ENCODE assay signal across 8 cellular contexts in the genomic region with DNA sequence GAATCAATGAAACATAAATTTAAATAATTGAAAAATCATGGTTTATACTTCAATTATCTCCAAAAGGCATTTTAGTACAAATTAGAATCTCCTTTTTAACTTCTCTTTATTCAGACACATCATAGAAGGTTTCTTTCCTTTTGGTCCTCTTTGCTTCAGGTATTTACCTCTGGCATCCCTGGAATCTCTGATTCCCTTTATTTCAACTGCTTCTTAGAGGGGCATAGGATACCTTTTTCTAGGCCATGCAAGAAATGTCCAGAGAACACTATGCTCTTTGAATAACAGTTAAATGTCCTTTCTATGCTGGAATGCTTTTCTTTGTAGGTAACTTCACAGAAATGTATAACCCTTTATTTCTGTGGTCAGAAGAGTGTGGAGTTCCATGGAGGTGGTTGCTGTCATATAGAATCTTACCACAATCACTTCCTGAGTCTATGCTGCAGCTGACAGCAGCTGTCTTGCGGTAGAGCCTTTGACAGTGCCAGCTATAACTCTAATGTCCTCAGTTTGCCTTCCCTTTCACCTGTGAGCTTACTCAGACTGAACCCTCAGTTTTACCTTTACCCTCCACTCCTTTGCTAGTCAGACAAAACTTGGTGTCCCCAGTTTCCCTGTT. TPM values are rescaled to one million over a fixed set of nuclear protein-coding genes. Genes with fewer than 3 reads are reported as not detected.
DNase-seq lines count a peak whose midpoint lies in the region; ATAC-seq, FAIRE-seq and TF ChIP-seq lines count a peak whose summit lies in the region.

No MANE protein-coding gene starts in this region.

- ATAC-seq in GM18511 (IDR thresholded peaks at IDR 0.05; ENCODE audit: unreplicated experiment) (peak; percentile 99), GM21717 (IDR thresholded peaks at IDR 0.05; ENCODE audit: unreplicated experiment) (peak; percentile 95), gastroesophageal sphincter (no peak), HepG2 (no peak)

- intact Hi-C loops in HepG2 (cut with micrococcal nuclease; ENCODE audit: unreplicated experiment) = no loop called here

- TF ChIP-seq RAD21 in HepG2 (CRISPR knock-in tag; IDR thresholded peaks at IDR 0.05) = no peak

- H2AFZ ChIP-seq in HepG2 (ENCODE audit: low read length) = no peak overlapping the region

- DNase-seq in HT1080 (ENCODE audit: low read depth) (peak; percentile 74), C1 segment of cervical spinal cord (lab: John Stamatoyannopoulos, UW) (no peak), 8988T (no peak), HepG2 (ENCODE audit: low spot score) (no peak), kidney glomerular epithelial cell (lab: John Stamatoyannopoulos, UW) (no peak)

- no peak for FAIRE-seq in HepG2 (lab: Jason Lieb, UNC)

- TF ChIP-seq EP300 in gastroesophageal sphincter (IDR thresholded peaks at IDR 0.05) (no peak), HepG2 (IDR thresholded peaks at IDR 0.05; ENCODE audit: low read depth in 2 of 2, low read length in 2 of 2) (no peak), HepG2 (CRISPR knock-in tag; IDR thresholded peaks at IDR 0.05; ENCODE audit: borderline replicate concordance) (no peak)

- H3K9me3 ChIP-seq in gastroesophageal sphincter (no peaks in the 10 kb centered on the region), HepG2 (ENCODE audit: low read length) (no peaks in the 10 kb centered on the region)

- TF ChIP-seq CTCF in gastroesophageal sphincter (IDR thresholded peaks at IDR 0.05) = no peak
- no peak for TF ChIP-seq CTCF in HepG2 (CRISPR knock-in tag; IDR thresholded peaks at IDR 0.05)

- WGBS in gastroesophageal sphincter (ENCODE audit: low coverage in 1 of 2), 2 donors = 40 to 82% methylated on average over 1 of the region's 1 CpG
- 47% methylated on average over 1 of the region's 1 CpG for WGBS in HepG2 (ENCODE audit: low lambda C conversion rate)

- POLR2A ChIA-PET in HepG2 (lab: Yijun Ruan, JAX) = no interaction called here

- peak overlapping the region in 3 of 4 donors; percentile 55 to 83 (median 59) for H3K27ac ChIP-seq in gastroesophageal sphincter
- no peak overlapping the region for H3K27ac ChIP-seq in HepG2 (ENCODE audit: extremely low read length, insufficient read depth, low read length)

- no peaks in the 10 kb centered on the region for H4K20me1 ChIP-seq in HepG2 (ENCODE audit: insufficient read depth, low read length)

- H3K27me3 ChIP-seq in gastroesophageal sphincter (no peaks in the 10 kb centered on the region), HepG2 (ENCODE audit: control insufficient read depth in 1 of 2, insufficient read depth in 2 of 2, low read length in 2 of 2) (peaks cover 0 to 3% of the 10 kb centered on the region in 2 experiments; a peak in 2 of 5 replicates)

- H3K4me3 ChIP-seq in gastroesophageal sphincter (no peak overlapping the region), HepG2 (replicated peaks in 1 of 3; ENCODE audit: insufficient read depth in 1 of 3, low read depth in 2 of 3, low read length in 3 of 3) (no peak overlapping the region)

- no peak overlapping the region for H3K4me2 ChIP-seq in HepG2 (ENCODE audit: low read depth, low read length)

- in situ Hi-C loops in HepG2 (cut with HindIII; ENCODE audit: extremely low pct_ligation_motif_present, low pct_unique_long_range_greater_than_20kb) = no loop called here

- CTCF ChIA-PET in HepG2 (lab: Yijun Ruan, JAX; ENCODE audit: low intra/inter-chr PET ratio, low total read pairs) = no interaction called here

- peaks cover 0 to 23% (median 0%) of the 10 kb centered on the region in 3 donors for H3K4me1 ChIP-seq in gastroesophageal sphincter
- no peaks in the 10 kb centered on the region for H3K4me1 ChIP-seq in HepG2 (ENCODE audit: insufficient read depth, low read length)

- no TSS peak for BruUV-seq in HepG2 (replicated peaks; lab: Mats Ljungman, UMichigan)

- H3K9ac ChIP-seq in HepG2 (ENCODE audit: insufficient read depth, low read depth, low read length) = no peak overlapping the region

- TF ChIP-seq POLR2A in gastroesophageal sphincter (IDR thresholded peaks at IDR 0.05) (no peak), HepG2 (IDR thresholded peaks at IDR 0.05; ENCODE audit: insufficient read depth in 1 of 2, low read depth in 2 of 2, low read length in 2 of 2) (no peak)

- H3K36me3 ChIP-seq in gastroesophageal sphincter = no peaks in the 10 kb centered on the region
- no peaks in the 10 kb centered on the region for H3K36me3 ChIP-seq in HepG2 (replicated peaks in 1 of 2; ENCODE audit: control insufficient read depth in 1 of 2, insufficient read depth in 2 of 2, low read length in 2 of 2)

- no peaks in the 10 kb centered on the region for H3K79me2 ChIP-seq in HepG2 (ENCODE audit: insufficient read depth, low read length)

TF ChIP-seq in HepG2, 621 proteins besides CTCF, POLR2A, EP300 and RAD21 (continues in another document):
- no peak for TF ChIP-seq ZNF12 (CRISPR knock-in tag; IDR thresholded peaks at IDR 0.05)
- TF ChIP-seq, protein P1, sequence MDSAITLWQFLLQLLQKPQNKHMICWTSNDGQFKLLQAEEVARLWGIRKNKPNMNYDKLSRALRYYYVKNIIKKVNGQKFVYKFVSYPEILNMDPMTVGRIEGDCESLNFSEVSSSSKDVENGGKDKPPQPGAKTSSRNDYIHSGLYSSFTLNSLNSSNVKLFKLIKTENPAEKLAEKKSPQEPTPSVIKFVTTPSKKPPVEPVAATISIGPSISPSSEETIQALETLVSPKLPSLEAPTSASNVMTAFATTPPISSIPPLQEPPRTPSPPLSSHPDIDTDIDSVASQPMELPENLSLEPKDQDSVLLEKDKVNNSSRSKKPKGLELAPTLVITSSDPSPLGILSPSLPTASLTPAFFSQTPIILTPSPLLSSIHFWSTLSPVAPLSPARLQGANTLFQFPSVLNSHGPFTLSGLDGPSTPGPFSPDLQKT (CRISPR knock-in tag; IDR thresholded peaks at IDR 0.05; ENCODE audit: borderline replicate concordance) = no peak
- TF ChIP-seq HIVEP1 (CRISPR knock-in tag; IDR thresholded peaks at IDR 0.05) = no peak
- no peak for TF ChIP-seq GTF2F1 (IDR thresholded peaks at IDR 0.05; ENCODE audit: low read length)
- TF ChIP-seq TRAFD1 (CRISPR knock-in tag; IDR thresholded peaks at IDR 0.05; ENCODE audit: borderline replicate concordance) = no peak
- no peak for TF ChIP-seq SYNCRIP (IDR thresholded peaks at IDR 0.05; ENCODE audit: insufficient read depth, low read depth, low read length)
- no peak for TF ChIP-seq HOMEZ (CRISPR knock-in tag; IDR thresholded peaks at IDR 0.05; ENCODE audit: low read depth)
- no peak for TF ChIP-seq XRCC5 (optimal IDR thresholded peaks at IDR 0.05; ENCODE audit: low read length)
- no peak for TF ChIP-seq EEA1 (CRISPR knock-in tag; IDR thresholded peaks at IDR 0.05; ENCODE audit: borderline replicate concordance)

RNA-seq across cellular contexts. Expression of gene LAMC2, which starts 8.6 kb away (rescaled TPM):
- 55.4 and 58.8 TPM in 2 replicates for total RNA-seq in HT1080 (2014; rRNA removed; shearing (Covaris generic))
- polyA plus RNA-seq in HT1080 (2015; cell fraction: cytosol; rRNA removed) = 45.1 and 51.7 TPM in 2 replicates
- polyA plus RNA-seq in HT1080 (2015; cell fraction: nucleus; rRNA removed) = 176 and 187 TPM in 2 replicates
- total RNA-seq in gastroesophageal sphincter (10 to 100 TPM; 10.2 to 43.4 (median 18.4) TPM), HepG2 (2016; rRNA removed; fragmentation: Illumina TruSeq; extraction: Trizol) (not detected in 2 replicates)
- total RNA-seq in HepG2 (2016; cell fraction: cytosol; rRNA removed; fragmentation: Illumina TruSeq; extraction: Trizol; ENCODE audit: low read depth) = not detected in 2 replicates
- total RNA-seq in HepG2 (2016; cell fraction: insoluble cytoplasmic fraction; rRNA removed; fragmentation: Illumina TruSeq; extraction: Trizol) = not detected in 2 replicates
- not detected in 2 replicates for total RNA-seq in HepG2 (2016; cell fraction: membrane; rRNA removed; fragmentation: Illumina TruSeq; extraction: Trizol)
- not detected in 2 replicates for total RNA-seq in HepG2 (2016; cell fraction: nucleus; rRNA removed; fragmentation: Illumina TruSeq; extraction: Trizol)
- polyA plus RNA-seq in HepG2 (2011; rRNA removed) = 0.01 and 0.03 TPM in 2 replicates
- 0.01 TPM in 1 of 2 replicates, not detected in the other for polyA plus RNA-seq in HepG2 (2011; cell fraction: cytosol; rRNA removed)
- polyA plus RNA-seq in HepG2 (2011; cell fraction: nucleus; rRNA removed) = 0.05 TPM in 1 of 2 replicates, not detected in the other
- polyA plus RNA-seq in HepG2 (2012) = not detected in 2 replicates
- not detected in 2 replicates for polyA plus RNA-seq in HepG2 (2016; cell fraction: cytosol; fragmentation: Illumina TruSeq; extraction: Trizol; ENCODE audit: low read depth)
- not detected in 2 replicates for polyA plus RNA-seq in HepG2 (2016; cell fraction: insoluble cytoplasmic fraction; fragmentation: Illumina TruSeq; extraction: Trizol; ENCODE audit: low read depth)
- not detected in 2 replicates for polyA plus RNA-seq in HepG2 (2016; cell fraction: membrane; fragmentation: Illumina TruSeq; extraction: Trizol; ENCODE audit: low read depth)
- polyA plus RNA-seq in HepG2 (2016; cell fraction: nucleus; fragmentation: Illumina TruSeq; extraction: Trizol; ENCODE audit: insufficient read depth, low read depth) = not detected in 2 replicates
- 0.04 and 1.2 TPM in 2 replicates for polyA minus RNA-seq in HepG2 (2011; rRNA and poly(A)+ RNA removed; ENCODE audit: low replicate concordance)
- polyA minus RNA-seq in HepG2 (2011; cell fraction: cytosol; rRNA and poly(A)+ RNA removed) = not detected in 2 replicates
- polyA minus RNA-seq in HepG2 (2011; cell fraction: nucleus; rRNA and poly(A)+ RNA removed) = 0.13 TPM in 1 of 2 replicates, not detected in the other

Comparison
In these comparisons a context has a peak if more than half of its experiments do, and no peak if none do; other contexts are left out.
1. ATAC-seq: peak in GM18511 (single experiment) and GM21717 (single experiment); none in gastroesophageal sphincter (single experiment) and HepG2 (single experiment).
2. RNA of gene LAMC2, which starts 8.6 kb away (total RNA-seq): 55.4 to 58.8 TPM in HT1080 and 10.2 to 43.4 TPM in gastroesophageal sphincter; not detected in HepG2; every median in the first group is over 10 times any median in the second.